Comparison of ENCODE assay signal across 18 cellular contexts in genomic region chr20:62402456-62402855, GRCh38.
"Had no signal": no experiment of that assay in that cellular context is flagged by ENCODE, and none has a peak within 500 bp of the region (broad histone marks: within the 10 kb centered on the region; RNA-seq: fewer than 3 reads in every experiment).

No MANE protein-coding gene starts in this region.

- H3K27ac ChIP-seq: HL-60, SJSA1 had no signal

- H3K27me3 ChIP-seq: MG63, SJSA1 had no signal

- H3K4me3 ChIP-seq: MG63, SJSA1, SK-N-MC had no signal

- ATAC-seq: Panc1, PC-3 had no signal

- DNase-seq: Karpas-422, KG1, MG63, NCI-H1092 treated with DMSO at 0.1 percent for 48 hours, NCI-H1436, NCI-H1694, NCI-H187 treated with DMSO at 0.1 percent for 48 hours, NCI-H2029 treated with DMSO at 0.1 percent for 48 hours, NCI-H2171 treated with DMSO at 0.1 percent for 48 hours, NCI-H526 treated with DMSO at 0.1 percent for 48 hours, NCI-H748 treated with DMSO at 0.1 percent for 48 hours, PC-3, Right ventricle myocardium superior, SIG-M5 had no signal

- H3K9me3 ChIP-seq: MG63, SJSA1 had no signal
